1 cellular context compared by ENCODE assay signal in genomic region chr11:73989156-73989555, GRCh38.
TF ChIP-seq lines count a peak whose summit lies in the region.

No MANE protein-coding gene starts in this region.

TF ChIP-seq in H1, 55 proteins besides CTCF, POLR2A, EP300 and RAD21:
- TF ChIP-seq ZNF274 (IDR thresholded peaks at IDR 0.05; ENCODE audit: borderline replicate concordance, extremely low read depth, low read length) (no peak), RXRA (IDR thresholded peaks at IDR 0.05; ENCODE audit: insufficient read depth, low read depth, low read length) (no peak), JUN (IDR thresholded peaks at IDR 0.05; ENCODE audit: low read depth, low read length) (no peak), TAF1 (IDR thresholded peaks at IDR 0.05; ENCODE audit: low read depth, low read length) (no peak), EGR1 (IDR thresholded peaks at IDR 0.05; ENCODE audit: borderline replicate concordance, low read depth, low read length) (no peak), CHD1 (IDR thresholded peaks at IDR 0.05; ENCODE audit: low read depth, low read length) (no peak), CBX5 (IDR thresholded peaks at IDR 0.05; ENCODE audit: low read depth, low read length) (no peak), TCF12 (IDR thresholded peaks at IDR 0.05; ENCODE audit: low read depth, low read length) (no peak), PHF8 (conservative IDR thresholded peaks at IDR 0.05; ENCODE audit: low read depth, low read length) (no peak), HDAC2 (IDR thresholded peaks at IDR 0.05; ENCODE audit: borderline replicate concordance in 1 of 2, low read depth in 2 of 2, low read length in 2 of 2) (no peak)
- TF ChIP-seq, protein P1, sequence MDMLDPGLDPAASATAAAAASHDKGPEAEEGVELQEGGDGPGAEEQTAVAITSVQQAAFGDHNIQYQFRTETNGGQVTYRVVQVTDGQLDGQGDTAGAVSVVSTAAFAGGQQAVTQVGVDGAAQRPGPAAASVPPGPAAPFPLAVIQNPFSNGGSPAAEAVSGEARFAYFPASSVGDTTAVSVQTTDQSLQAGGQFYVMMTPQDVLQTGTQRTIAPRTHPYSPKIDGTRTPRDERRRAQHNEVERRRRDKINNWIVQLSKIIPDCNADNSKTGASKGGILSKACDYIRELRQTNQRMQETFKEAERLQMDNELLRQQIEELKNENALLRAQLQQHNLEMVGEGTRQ (IDR thresholded peaks at IDR 0.05; ENCODE audit: low read length), result no peak
